Comparison of ENCODE assay signal across 8 cellular contexts in genomic region chr10:5108658-5109416, GRCh38.
"Had no signal": no experiment of that assay in that cellular context is flagged by ENCODE, and none has a peak within 500 bp of the region (broad histone marks: within the 10 kb centered on the region; RNA-seq: fewer than 3 reads in every experiment).

No MANE protein-coding gene starts in this region.

- H3K27ac Mint-ChIP-seq: GM23338, H9 had no signal

- ATAC-seq: GM23338, K562 had no signal

- FAIRE-seq: H1, H54, K562 had no signal

- H2AFZ ChIP-seq: GM23338 had no signal

- DNase-seq: H9, HCEC 1CT, IMR-90 had no signal

- H3K4me1 Mint-ChIP-seq: GM23338, H9 had no signal

- H3K27ac ChIP-seq: HL-60 had no signal

- H3K4me3 Mint-ChIP-seq: GM23338, H9 had no signal

- H3K4me2 ChIP-seq: GM23338 had no signal

- H3K4me3 ChIP-seq: GM23338, K562 had no signal
